Comparison of ENCODE assay signal across 1 cellular context in the genomic region with DNA sequence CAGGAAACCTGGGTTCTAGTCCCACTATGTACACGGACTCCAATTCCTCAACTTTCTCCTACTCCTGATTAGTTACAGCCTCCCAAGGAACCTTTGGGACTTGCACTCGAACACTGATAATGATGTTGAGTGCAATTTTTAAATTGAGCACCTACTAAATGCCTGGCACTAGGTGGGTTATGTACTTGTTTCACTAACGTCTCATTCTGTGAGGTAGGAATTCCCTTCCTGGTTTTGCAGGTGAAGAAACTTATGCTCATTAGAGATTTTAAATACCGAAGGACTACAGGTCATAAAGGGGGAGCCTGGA.
TF ChIP-seq lines count a peak whose summit lies in the region.

No MANE protein-coding gene starts in this region.

TF ChIP-seq in neural cell, 6 proteins besides CTCF, POLR2A, EP300 and RAD21 (continued from another document):
- no peak for TF ChIP-seq REST (IDR thresholded peaks at IDR 0.05; ENCODE audit: borderline replicate concordance)
- TF ChIP-seq MXI1 (conservative IDR thresholded peaks at IDR 0.05; ENCODE audit: poor library complexity, severe bottlenecking) = no peak
- no peak for TF ChIP-seq POLR2AphosphoS5 (IDR thresholded peaks at IDR 0.05)
- TF ChIP-seq TAF1 (IDR thresholded peaks at IDR 0.05; ENCODE audit: low read depth) = no peak
